23 cellular contexts compared by ENCODE assay signal in the genomic region with DNA sequence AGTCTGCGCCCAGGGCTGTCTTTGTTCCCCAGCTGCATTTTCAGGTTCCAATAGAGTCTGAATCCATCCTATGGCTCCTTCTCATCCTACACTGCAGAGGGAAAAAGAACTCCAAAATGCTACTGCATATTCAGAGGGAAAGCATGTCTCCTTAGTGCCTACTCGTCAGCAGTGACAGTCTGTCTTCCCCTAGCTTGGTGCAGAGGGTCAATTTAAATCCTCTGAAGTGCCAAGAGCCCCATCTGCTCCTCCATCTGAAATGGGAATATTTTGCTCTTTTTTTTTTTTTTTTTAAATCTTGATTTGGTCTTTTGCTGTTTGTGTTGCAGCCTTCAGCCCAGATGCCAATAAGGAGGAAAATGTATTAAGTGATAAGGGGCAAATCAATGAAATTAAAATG.
"Had no signal": no experiment of that assay in that cellular context is flagged by ENCODE, and none has a peak within 500 bp of the region (broad histone marks: within the 10 kb centered on the region; RNA-seq: fewer than 3 reads in every experiment).

No MANE protein-coding gene starts in this region.

- ATAC-seq: foreskin keratinocyte; gastroesophageal sphincter; heart left ventricle; left lung; mucosa of descending colon; naive thymus-derived CD4-positive, alpha-beta T cell; right lobe of liver; stimulated activated naive CD8-positive, alpha-beta T cell treated with anti-CD3 and anti-CD28 coated beads, Interleukin-15, amount 100 ng/mL, for 72 hours; upper lobe of right lung had no signal

- H3K27ac Mint-ChIP-seq: mesothelial cell of epicardium; naive thymus-derived CD4-positive, alpha-beta T cell; nephron; neural progenitor cell; progenitor cell of endocrine pancreas; stimulated activated naive CD8-positive, alpha-beta T cell treated with anti-CD3 and anti-CD28 coated beads, Interleukin-15, amount 100 ng/mL, for 72 hours had no signal

- H3K4me1 Mint-ChIP-seq: mesothelial cell of epicardium; stimulated activated naive CD8-positive, alpha-beta T cell treated with anti-CD3 and anti-CD28 coated beads, Interleukin-15, amount 100 ng/mL, for 72 hours had no signal

- H3K36me3 Mint-ChIP-seq: neural progenitor cell had no signal

- H3K27me3 Mint-ChIP-seq: progenitor cell of endocrine pancreas; stimulated activated naive CD8-positive, alpha-beta T cell treated with anti-CD3 and anti-CD28 coated beads, Interleukin-15, amount 100 ng/mL, for 72 hours had no signal

- DNase-seq: dorsolateral prefrontal cortex; effector CD4-positive, alpha-beta T cell; foreskin keratinocyte; heart left ventricle; kidney; left lung; mesenchymal stem cell; mucosa of descending colon; naive thymus-derived CD4-positive, alpha-beta T cell; right lobe of liver; small intestine; stimulated activated CD4-positive, alpha-beta T cell treated with anti-CD3 and anti-CD28 coated beads, Interleukin-15, amount 100 ng/mL, for 24 hours; stimulated activated CD4-positive, alpha-beta T cell treated with anti-CD3 and anti-CD28 coated beads, Interleukin-2, amount 100 ng/mL, for 48 hours; stimulated activated naive CD4-positive, alpha-beta T cell; stimulated activated naive CD8-positive, alpha-beta T cell treated with anti-CD3 and anti-CD28 coated beads, Interleukin-15, amount 100 ng/mL, for 72 hours; transverse colon; upper lobe of right lung; uterus had no signal

- H3K4me3 Mint-ChIP-seq: mesothelial cell of epicardium; naive thymus-derived CD4-positive, alpha-beta T cell; nephron; neural progenitor cell; stimulated activated naive CD8-positive, alpha-beta T cell treated with anti-CD3 and anti-CD28 coated beads, Interleukin-15, amount 100 ng/mL, for 72 hours had no signal
